Comparison of ENCODE assay signal across 1 cellular context in the genomic region with DNA sequence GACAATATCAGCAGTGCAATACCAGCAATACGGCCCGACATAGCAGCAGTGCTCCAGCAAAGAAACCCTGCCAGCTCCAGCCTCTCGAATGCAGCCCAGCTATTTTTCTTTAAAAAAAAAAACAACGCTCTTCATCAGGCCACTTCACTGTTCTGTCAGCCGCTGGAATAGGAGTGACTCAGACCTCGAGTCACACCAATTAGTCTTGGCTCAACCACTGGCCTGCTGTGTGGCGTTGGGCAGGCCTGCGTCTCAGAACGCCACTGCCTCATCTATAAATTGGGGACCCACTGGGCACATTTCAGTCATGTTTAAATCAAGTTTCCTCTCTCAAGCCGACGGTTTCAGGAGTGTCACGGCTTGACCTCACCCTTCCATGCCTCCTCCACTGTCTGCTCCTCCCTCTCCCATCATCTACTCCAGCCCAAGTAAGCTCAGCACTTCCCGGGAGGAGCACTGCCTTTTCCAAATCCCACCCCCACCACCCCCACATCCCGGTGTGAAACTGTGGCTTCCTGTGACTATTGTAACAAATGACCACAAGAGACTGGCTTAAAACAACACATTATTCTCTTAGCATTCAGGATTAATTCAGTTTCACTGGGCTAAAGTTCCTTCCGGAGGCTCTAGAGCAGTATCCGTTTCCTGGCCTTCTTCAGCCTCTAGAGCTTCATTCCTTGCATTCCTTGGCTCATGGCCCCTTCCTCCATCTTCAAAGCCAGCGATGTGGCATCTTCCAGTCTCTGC.
TF ChIP-seq lines count a peak whose summit lies in the region.

No MANE protein-coding gene starts in this region.

TF ChIP-seq in HEK293, 187 proteins besides CTCF, POLR2A, EP300 and RAD21 (continued from another document):
- TF ChIP-seq, protein P1, sequence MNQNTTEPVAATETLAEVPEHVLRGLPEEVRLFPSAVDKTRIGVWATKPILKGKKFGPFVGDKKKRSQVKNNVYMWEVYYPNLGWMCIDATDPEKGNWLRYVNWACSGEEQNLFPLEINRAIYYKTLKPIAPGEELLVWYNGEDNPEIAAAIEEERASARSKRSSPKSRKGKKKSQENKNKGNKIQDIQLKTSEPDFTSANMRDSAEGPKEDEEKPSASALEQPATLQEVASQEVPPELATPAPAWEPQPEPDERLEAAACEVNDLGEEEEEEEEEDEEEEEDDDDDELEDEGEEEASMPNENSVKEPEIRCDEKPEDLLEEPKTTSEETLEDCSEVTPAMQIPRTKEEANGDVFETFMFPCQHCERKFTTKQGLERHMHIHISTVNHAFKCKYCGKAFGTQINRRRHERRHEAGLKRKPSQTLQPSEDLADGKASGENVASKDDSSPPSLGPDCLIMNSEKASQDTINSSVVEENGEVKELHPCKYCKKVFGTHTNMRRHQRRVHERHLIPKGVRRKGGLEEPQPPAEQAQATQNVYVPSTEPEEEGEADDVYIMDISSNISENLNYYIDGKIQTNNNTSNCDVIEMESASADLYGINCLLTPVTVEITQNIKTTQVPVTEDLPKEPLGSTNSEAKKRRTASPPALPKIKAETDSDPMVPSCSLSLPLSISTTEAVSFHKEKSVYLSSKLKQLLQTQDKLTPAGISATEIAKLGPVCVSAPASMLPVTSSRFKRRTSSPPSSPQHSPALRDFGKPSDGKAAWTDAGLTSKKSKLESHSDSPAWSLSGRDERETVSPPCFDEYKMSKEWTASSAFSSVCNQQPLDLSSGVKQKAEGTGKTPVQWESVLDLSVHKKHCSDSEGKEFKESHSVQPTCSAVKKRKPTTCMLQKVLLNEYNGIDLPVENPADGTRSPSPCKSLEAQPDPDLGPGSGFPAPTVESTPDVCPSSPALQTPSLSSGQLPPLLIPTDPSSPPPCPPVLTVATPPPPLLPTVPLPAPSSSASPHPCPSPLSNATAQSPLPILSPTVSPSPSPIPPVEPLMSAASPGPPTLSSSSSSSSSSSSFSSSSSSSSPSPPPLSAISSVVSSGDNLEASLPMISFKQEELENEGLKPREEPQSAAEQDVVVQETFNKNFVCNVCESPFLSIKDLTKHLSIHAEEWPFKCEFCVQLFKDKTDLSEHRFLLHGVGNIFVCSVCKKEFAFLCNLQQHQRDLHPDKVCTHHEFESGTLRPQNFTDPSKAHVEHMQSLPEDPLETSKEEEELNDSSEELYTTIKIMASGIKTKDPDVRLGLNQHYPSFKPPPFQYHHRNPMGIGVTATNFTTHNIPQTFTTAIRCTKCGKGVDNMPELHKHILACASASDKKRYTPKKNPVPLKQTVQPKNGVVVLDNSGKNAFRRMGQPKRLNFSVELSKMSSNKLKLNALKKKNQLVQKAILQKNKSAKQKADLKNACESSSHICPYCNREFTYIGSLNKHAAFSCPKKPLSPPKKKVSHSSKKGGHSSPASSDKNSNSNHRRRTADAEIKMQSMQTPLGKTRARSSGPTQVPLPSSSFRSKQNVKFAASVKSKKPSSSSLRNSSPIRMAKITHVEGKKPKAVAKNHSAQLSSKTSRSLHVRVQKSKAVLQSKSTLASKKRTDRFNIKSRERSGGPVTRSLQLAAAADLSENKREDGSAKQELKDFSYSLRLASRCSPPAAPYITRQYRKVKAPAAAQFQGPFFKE (tag by site-specific recombination; IDR thresholded peaks at IDR 0.05; ENCODE audit: borderline replicate concordance), result no peak
TF ChIP-seq in HEK293: peak in this region for 17.
